Comparison of ENCODE assay signal across 27 cellular contexts in genomic region chr12:121454921-121455320, GRCh38. TPM values are rescaled to one million over a fixed set of nuclear protein-coding genes. Genes with fewer than 3 reads are reported as not detected.
DNase-seq lines count a peak whose midpoint lies in the region; ATAC-seq and TF ChIP-seq lines count a peak whose summit lies in the region.
"Had no signal": no experiment of that assay in that cellular context is flagged by ENCODE, and none has a peak within 500 bp of the region (broad histone marks: within the 10 kb centered on the region; RNA-seq: fewer than 3 reads in every experiment).

No MANE protein-coding gene starts in this region.

- H3K27me3 Mint-ChIP-seq in activated T-cell treated with anti-CD3 and anti-CD28 coated beads, Interleukin-2, amount 50 U/mL, for 24 hours, result no peaks in the 10 kb centered on the region
- H3K27me3 Mint-ChIP-seq in GM23338 (ENCODE audit: insufficient read depth, low read depth, poor library complexity) (peaks cover 15% of the 10 kb centered on the region), endodermal cell (ENCODE audit: insufficient read depth) (no peaks in the 10 kb centered on the region), progenitor cell of endocrine pancreas (no peaks in the 10 kb centered on the region)
- H3K27me3 Mint-ChIP-seq: activated B cell treated with CpG ODN at 0.5 μM for 24 hours had no signal

- H3K27me3 ChIP-seq in GM23338 (ENCODE audit: insufficient read depth) (no peaks in the 10 kb centered on the region), endodermal cell (ENCODE audit: control insufficient read depth, insufficient read depth, low read length, poor library complexity, severe bottlenecking) (no peaks in the 10 kb centered on the region)
- H3K27me3 ChIP-seq: body of pancreas, neutrophil, sigmoid colon, uterus had no signal

- H2AFZ ChIP-seq in GM23338, result no peak overlapping the region

- peaks cover 84% of the 10 kb centered on the region for H3K79me2 ChIP-seq in GM23338 (replicated peaks; ENCODE audit: insufficient read depth)

- WGBS in endodermal cell (ENCODE audit: insufficient coverage in 1 of 2, insufficient read length in 1 of 2), 2 experiments, result 95 to 100% methylated on average over 1 to 6 of the region's 6 CpGs

- H3K4me3 Mint-ChIP-seq in activated T-cell treated with anti-CD3 and anti-CD28 coated beads, Interleukin-2, amount 50 U/mL, for 24 hours, result no peak overlapping the region
- no peak overlapping the region; the same call in 2 of the 3 replicates for H3K4me3 Mint-ChIP-seq in GM23338
- no peak overlapping the region for H3K4me3 Mint-ChIP-seq in endodermal cell
- no peak overlapping the region for H3K4me3 Mint-ChIP-seq in progenitor cell of endocrine pancreas (ENCODE audit: low read depth)
- H3K4me3 Mint-ChIP-seq: activated B cell treated with CpG ODN at 0.5 μM for 24 hours had no signal

- no peaks in the 10 kb centered on the region for H3K9me3 ChIP-seq in endodermal cell (ENCODE audit: control insufficient read depth, low read length)
- H3K9me3 ChIP-seq: body of pancreas, neutrophil, psoas muscle, sigmoid colon, thoracic aorta, uterus had no signal

- H3K36me3 ChIP-seq in GM23338 (ENCODE audit: insufficient read depth) (peaks cover 6% of the 10 kb centered on the region; the same call in 1 of the 2 replicates), endodermal cell (ENCODE audit: control insufficient read depth, insufficient read depth, low read length) (peaks cover 10% of the 10 kb centered on the region)
- H3K36me3 ChIP-seq: neutrophil, thoracic aorta, uterus had no signal

- peaks cover 51% of the 10 kb centered on the region for H3K36me3 Mint-ChIP-seq in activated T-cell treated with anti-CD3 and anti-CD28 coated beads, Interleukin-2, amount 50 U/mL, for 24 hours (ENCODE audit: low read depth)
- H3K36me3 Mint-ChIP-seq in GM23338 (ENCODE audit: low read depth) (peaks cover 22% of the 10 kb centered on the region), endodermal cell (ENCODE audit: low read depth) (peaks cover 29% of the 10 kb centered on the region), progenitor cell of endocrine pancreas (ENCODE audit: insufficient read depth) (peaks cover 5% of the 10 kb centered on the region)

- H3K4me3 ChIP-seq in GM23338 (no peak overlapping the region), endodermal cell (ENCODE audit: low read length) (no peak overlapping the region)
- H3K4me3 ChIP-seq: body of pancreas, psoas muscle, sigmoid colon, thoracic aorta, uterus had no signal

- ATAC-seq in GM23338, result no peak
- ATAC-seq in HG03521 (IDR thresholded peaks at IDR 0.05; ENCODE audit: unreplicated experiment), result no peak
- ATAC-seq in GM21576 (IDR thresholded peaks at IDR 0.05; ENCODE audit: unreplicated experiment), result no peak
- ATAC-seq: body of pancreas had no signal

- H3K4me1 Mint-ChIP-seq in activated T-cell treated with anti-CD3 and anti-CD28 coated beads, Interleukin-2, amount 50 U/mL, for 24 hours (ENCODE audit: low read depth), result peaks cover 53% of the 10 kb centered on the region
- H3K4me1 Mint-ChIP-seq in GM23338 (peaks cover 22% of the 10 kb centered on the region; the same call in 2 of the 3 replicates), endodermal cell (peaks cover 6% of the 10 kb centered on the region), progenitor cell of endocrine pancreas (ENCODE audit: low read depth) (no peaks in the 10 kb centered on the region)

- TF ChIP-seq CTCF in GM23338 (conservative IDR thresholded peaks at IDR 0.05; ENCODE audit: low read depth in 2 of 2), result no peak
- TF ChIP-seq CTCF in endodermal cell (conservative IDR thresholded peaks at IDR 0.05), result no peak
- TF ChIP-seq CTCF in progenitor cell of endocrine pancreas (IDR thresholded peaks at IDR 0.05; ENCODE audit: unreplicated experiment), result no peak

- H3F3A ChIP-seq in GM23338 (replicated peaks; ENCODE audit: low read depth), result no peaks in the 10 kb centered on the region

- peaks cover 51% of the 10 kb centered on the region for H4K20me1 ChIP-seq in GM23338 (replicated peaks; ENCODE audit: insufficient read depth)

- H3K4me2 ChIP-seq in GM23338, result no peak overlapping the region

- no peak overlapping the region for H3K9ac ChIP-seq in endodermal cell (ENCODE audit: extremely low read depth, low read length, poor library complexity, severe bottlenecking)

- no peaks in the 10 kb centered on the region for H3K9me2 ChIP-seq in GM23338 (ENCODE audit: insufficient read depth)

- H3K27ac ChIP-seq in GM23338 (ENCODE audit: low read depth) (peak overlapping the region; percentile 63), endodermal cell (ENCODE audit: low read depth, low read length) (no peak overlapping the region)
- H3K27ac ChIP-seq: body of pancreas, epithelial cell of prostate, neutrophil, psoas muscle, sigmoid colon, thoracic aorta, uterus had no signal

- no peaks in the 10 kb centered on the region for H3K9me3 Mint-ChIP-seq in activated T-cell treated with anti-CD3 and anti-CD28 coated beads, Interleukin-2, amount 50 U/mL, for 24 hours
- no peaks in the 10 kb centered on the region; the same call in 2 of the 3 replicates for H3K9me3 Mint-ChIP-seq in GM23338
- peaks cover 5% of the 10 kb centered on the region for H3K9me3 Mint-ChIP-seq in endodermal cell
- no peaks in the 10 kb centered on the region for H3K9me3 Mint-ChIP-seq in progenitor cell of endocrine pancreas (ENCODE audit: low read depth)
- H3K9me3 Mint-ChIP-seq: activated B cell treated with CpG ODN at 0.5 μM for 24 hours had no signal

- peak overlapping the region; percentile 2 for H3K27ac Mint-ChIP-seq in activated T-cell treated with anti-CD3 and anti-CD28 coated beads, Interleukin-2, amount 50 U/mL, for 24 hours
- H3K27ac Mint-ChIP-seq in GM23338 (0 out of 2 replicates have a peak overlapping the region, but pooled peaks have one; percentile 38), endodermal cell (peak overlapping the region; percentile 53), progenitor cell of endocrine pancreas (peak overlapping the region; percentile 54)
- H3K27ac Mint-ChIP-seq: activated B cell treated with CpG ODN at 0.5 μM for 24 hours had no signal

- H3K4me1 ChIP-seq in GM23338 (ENCODE audit: insufficient read depth) (no peaks in the 10 kb centered on the region), endodermal cell (ENCODE audit: control insufficient read depth, insufficient read depth, low read length) (no peaks in the 10 kb centered on the region)
- H3K4me1 ChIP-seq: body of pancreas, uterus had no signal

- DNase-seq in activated T-cell treated with anti-CD3 and anti-CD28 coated beads, Interleukin-2, amount 50 U/mL, for 24 hours, result no peak
- DNase-seq in activated T-cell treated with anti-CD3 and anti-CD28 coated beads, Interleukin-2, amount 50 U/mL, for 1 hour, result no peak
- DNase-seq in GM23338 (ENCODE audit: low spot score) (no peak), endodermal cell (no peak), progenitor cell of endocrine pancreas (ENCODE audit: low spot score, unreplicated experiment) (no peak), NCI-H1048 (lab: John Stamatoyannopoulos, UW) (no peak)
- DNase-seq: 8988T; activated B cell treated with CpG ODN at 0.5 μM for 24 hours; body of pancreas; DMS53; glutamatergic neuron; KG1; NCI-H1417 treated with DMSO at 0.1 percent for 48 hours; NCI-H2107; NCI-H748 treated with DMSO at 0.1 percent for 48 hours; psoas muscle; SIG-M5; sigmoid colon; stimulated activated CD4-positive, alpha-beta T cell treated with anti-CD3 and anti-CD28 coated beads, Interleukin-4, amount 100 ng/mL, for 4 hours; stimulated activated naive CD4-positive, alpha-beta T cell treated with Interleukin-2 at 50 U/mL for 16 hours; T1000; uterus had no signal

TF ChIP-seq in GM23338, 12 proteins besides CTCF, POLR2A, EP300 and RAD21 (continues in another document):
- TF ChIP-seq EZH2phosphoT487 (IDR thresholded peaks at IDR 0.05; ENCODE audit: unreplicated experiment) (no peak), NANOG (IDR thresholded peaks at IDR 0.05; ENCODE audit: borderline replicate concordance) (no peak), ZNF331 (CRISPR knock-in tag; IDR thresholded peaks at IDR 0.05; ENCODE audit: low read depth) (no peak), ZNF114 (CRISPR knock-in tag; IDR thresholded peaks at IDR 0.05) (no peak), REST (IDR thresholded peaks at IDR 0.05; ENCODE audit: unreplicated experiment) (no peak), POLR2AphosphoS5 (IDR thresholded peaks at IDR 0.05; ENCODE audit: low read depth) (no peak)

RNA-seq across cellular contexts. Expression of gene RNF34, which starts 55.0 kb away (rescaled TPM):
- total RNA-seq in GM23338 (2014; rRNA removed; shearing (Covaris generic)), result 50.1 and 63.3 TPM in 2 replicates
- 47.1 and 47.2 TPM in 2 replicates for polyA plus RNA-seq in GM23338 (2016; fragmentation: Nextera tagmentation; extraction: Ambion mirVana)
- total RNA-seq in endodermal cell (10 to 100 TPM; 72.6 to 74.7 TPM), progenitor cell of endocrine pancreas (65.5 and 65.7 TPM in 2 replicates)
- polyA plus RNA-seq in endodermal cell (2013, experiment 1 of 2), result 42.9 TPM
- polyA plus RNA-seq in endodermal cell (2013, experiment 2 of 2), result 40.4 TPM

Comparison
In these comparisons a context has a peak if more than half of its experiments do, and no peak if none do; other contexts are left out.
1. H3K27ac Mint-ChIP-seq: peak in every context shown above with its lines; median percentile 54 in progenitor cell of endocrine pancreas; 53 in endodermal cell; 38 in GM23338; 2 in activated T-cell treated with anti-CD3 and anti-CD28 coated beads, Interleukin-2, amount 50 U/mL, for 24 hours.